Comparison of ENCODE assay signal across 15 cellular contexts in the genomic region with DNA sequence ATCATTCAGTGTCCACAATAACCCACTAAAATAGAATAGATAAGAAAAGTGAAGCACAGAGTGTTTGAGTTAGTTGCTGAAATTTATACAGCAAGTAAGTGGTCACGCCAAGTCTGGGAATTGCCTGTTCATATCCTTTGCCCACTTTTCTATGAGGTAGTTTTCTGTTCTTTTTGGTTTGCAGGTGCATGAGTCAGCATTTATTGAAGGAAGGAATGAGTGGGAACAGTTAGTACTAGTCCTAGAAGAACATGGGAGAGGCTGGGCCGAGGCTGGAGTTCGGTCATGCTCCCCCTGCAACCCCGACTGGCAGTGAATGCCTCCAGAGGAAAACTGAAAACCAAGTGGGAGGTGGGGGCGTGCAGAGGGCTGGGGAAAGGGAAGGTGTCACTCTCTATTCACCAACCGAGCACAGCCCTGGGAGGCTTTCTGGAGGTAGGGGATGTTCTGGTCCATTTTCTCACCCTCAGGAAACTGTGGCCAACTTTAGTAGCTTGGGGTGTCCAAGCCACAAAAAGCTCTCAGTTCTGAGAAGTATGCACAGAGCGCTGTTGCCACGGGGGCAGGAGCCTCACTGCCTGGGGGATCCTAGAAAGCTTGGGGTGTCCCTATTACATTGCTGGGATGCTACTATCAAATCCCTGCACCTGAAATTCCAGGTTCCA.
"Had no signal": no experiment of that assay in that cellular context is flagged by ENCODE, and none has a peak within 500 bp of the region (broad histone marks: within the 10 kb centered on the region; RNA-seq: fewer than 3 reads in every experiment).

No MANE protein-coding gene starts in this region.

- DNase-seq: activated CD4-positive, alpha-beta memory T cell treated with anti-CD3 and anti-CD28 coated beads, Interleukin-2, amount 10 ng/mL, durations not matched to agents 7 days and 5 days; activated CD4-positive, CD25-positive, alpha-beta regulatory T cell treated with anti-CD3 and anti-CD28 coated beads, Interleukin-2, amount 50 U/mL, for 72 hours; activated naive CD4-positive, alpha-beta T cell treated with anti-CD3 and anti-CD28 coated beads, Interleukin-2, amount 10 ng/mL, durations not matched to agents 7 days and 5 days; adrenal gland; islet precursor cell; ovary; stimulated activated CD4-positive, alpha-beta T cell treated with anti-CD3 and anti-CD28 coated beads, Interleukin-12 subunit alpha, Interleukin-12 subunit beta, amount 100 ng/mL, for 4 hours; stimulated activated naive B cell treated with anti-CD40 and anti-IgM and Interleukin-4, amounts not matched to agents 10 μg/mL and 1 μg/mL and 100 μg/mL, for 72 hours; substantia nigra; T-helper 1 cell; transverse colon had no signal

- H3K27me3 Mint-ChIP-seq: activated CD4-positive, alpha-beta memory T cell treated with anti-CD3 and anti-CD28 coated beads, Interleukin-2, amount 10 ng/mL, durations not matched to agents 7 days and 5 days had no signal

- ATAC-seq: stimulated activated naive B cell treated with anti-CD40 and anti-IgM and Interleukin-4, amounts not matched to agents 10 μg/mL and 1 μg/mL and 100 μg/mL, for 72 hours had no signal

- H3K4me3 Mint-ChIP-seq: activated CD4-positive, alpha-beta memory T cell treated with anti-CD3 and anti-CD28 coated beads, Interleukin-2, amount 10 ng/mL, durations not matched to agents 7 days and 5 days; activated naive CD4-positive, alpha-beta T cell treated with anti-CD3 and anti-CD28 coated beads, Interleukin-2, amount 10 ng/mL, durations not matched to agents 7 days and 5 days; stimulated activated naive B cell treated with anti-CD40 and anti-IgM and Interleukin-4, amounts not matched to agents 10 μg/mL and 1 μg/mL and 100 μg/mL, for 72 hours had no signal

- H3K27ac ChIP-seq: adrenal gland, esophagus muscularis mucosa, ovary, vagina had no signal

- H3K36me3 ChIP-seq: adrenal gland, esophagus muscularis mucosa, ovary, transverse colon, vagina had no signal

- H3K36me3 Mint-ChIP-seq: activated naive CD4-positive, alpha-beta T cell treated with anti-CD3 and anti-CD28 coated beads, Interleukin-2, amount 10 ng/mL, durations not matched to agents 7 days and 5 days; stimulated activated naive B cell treated with anti-CD40 and anti-IgM and Interleukin-4, amounts not matched to agents 10 μg/mL and 1 μg/mL and 100 μg/mL, for 72 hours had no signal

- H3K27me3 ChIP-seq: adrenal gland, esophagus muscularis mucosa, ovary, transverse colon, vagina had no signal

- H3K9me3 ChIP-seq: adrenal gland, ovary, vagina had no signal

- H3K4me1 ChIP-seq: esophagus muscularis mucosa had no signal

- H3K27ac Mint-ChIP-seq: activated CD4-positive, alpha-beta memory T cell treated with anti-CD3 and anti-CD28 coated beads, Interleukin-2, amount 10 ng/mL, durations not matched to agents 7 days and 5 days; activated naive CD4-positive, alpha-beta T cell treated with anti-CD3 and anti-CD28 coated beads, Interleukin-2, amount 10 ng/mL, durations not matched to agents 7 days and 5 days; activated T-helper 2 cell treated with anti-CD3 and anti-CD28 coated beads, Interferon-gamma antibody, Interleukin-2, Interleukin-4, amounts not matched to agents 10 μg/mL and 5 μg/mL and 100 μg/mL, durations not matched to agents 14 hours and 24 hours and 36 hours; stimulated activated naive B cell treated with anti-CD40 and anti-IgM and Interleukin-4, amounts not matched to agents 10 μg/mL and 1 μg/mL and 100 μg/mL, for 72 hours had no signal

- H3K4me3 ChIP-seq: adrenal gland, esophagus muscularis mucosa, lung, ovary, transverse colon, vagina had no signal
